Comparison of ENCODE assay signal across 17 cellular contexts in the genomic region with DNA sequence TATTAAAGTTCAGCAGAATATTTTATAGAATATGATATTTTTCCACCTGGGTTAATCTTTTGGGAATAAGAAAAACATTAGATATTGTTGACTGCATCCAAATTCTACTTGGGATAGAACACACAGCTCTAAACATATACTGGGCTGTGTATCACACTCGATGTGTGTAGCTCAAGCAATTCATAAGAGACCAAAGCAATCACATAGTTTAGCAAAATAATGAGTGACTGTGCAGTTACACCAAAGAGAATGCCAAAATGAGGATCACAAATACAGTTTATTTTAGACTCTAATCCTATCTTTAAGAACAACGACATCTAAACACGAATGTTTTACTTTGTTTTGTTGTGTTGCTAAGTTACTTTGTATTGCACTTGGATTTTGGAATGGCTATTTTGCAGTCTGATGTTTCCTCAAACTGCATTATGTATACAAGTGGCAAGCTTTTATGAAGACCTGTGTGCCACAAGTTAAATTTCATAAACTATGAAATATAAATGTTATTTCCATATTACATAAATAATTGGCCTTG.
DNase-seq lines count a peak whose midpoint lies in the region; ATAC-seq and TF ChIP-seq lines count a peak whose summit lies in the region.
"Had no signal": no experiment of that assay in that cellular context is flagged by ENCODE, and none has a peak within 500 bp of the region (broad histone marks: within the 10 kb centered on the region; RNA-seq: fewer than 3 reads in every experiment).

No MANE protein-coding gene starts in this region.

- H3K4me1 ChIP-seq in skeletal muscle tissue (ENCODE audit: control insufficient read depth in 3 of 3, insufficient read depth in 3 of 3, low read length in 3 of 3): peaks cover 0 to 12% (median 12%) of the 10 kb centered on the region in 3 donors
- H3K4me1 ChIP-seq: BE2C had no signal

- TF ChIP-seq CTCF in HFFc6 (IDR thresholded peaks at IDR 0.05) (no peak), choroid plexus epithelial cell (conservative IDR thresholded peaks at IDR 0.05; ENCODE audit: low read depth, low read length) (no peak)

- no peak overlapping the region for H3K9ac ChIP-seq in skeletal muscle tissue (ENCODE audit: low read depth in 1 of 3, low read length in 3 of 3)

- no peaks in the 10 kb centered on the region for H3K9me3 Mint-ChIP-seq in HFFc6
- no peaks in the 10 kb centered on the region for H3K9me3 Mint-ChIP-seq in immature natural killer cell
- H3K9me3 Mint-ChIP-seq in stimulated activated naive B cell treated with anti-CD40 and anti-IgM and Interleukin-4, amounts not matched to agents 10 μg/mL and 1 μg/mL and 100 μg/mL, for 72 hours: no peaks in the 10 kb centered on the region
- H3K9me3 Mint-ChIP-seq: activated CD4-positive, alpha-beta memory T cell treated with anti-CD3 and anti-CD28 coated beads, Interleukin-2, amount 10 ng/mL, durations not matched to agents 7 days and 5 days; activated T-helper 2 cell treated with anti-CD3 and anti-CD28 coated beads, Interferon-gamma antibody, Interleukin-2, Interleukin-4, amounts not matched to agents 10 μg/mL and 5 μg/mL and 100 μg/mL, durations not matched to agents 14 hours and 24 hours and 36 hours; naive B cell; stimulated activated naive CD8-positive, alpha-beta T cell treated with anti-CD3 and anti-CD28 coated beads, Interleukin-15, Interleukin-2, amounts not matched to agents 100 ng/mL and 50 ng/mL, for 24 hours had no signal

- no peak for DNase-seq in HFFc6
- peak; percentile 32 for DNase-seq in choroid plexus epithelial cell (ENCODE audit: low read depth)
- DNase-seq in immature natural killer cell: no peak
- no peak for DNase-seq in stimulated activated naive B cell treated with anti-CD40 and anti-IgM and Interleukin-4, amounts not matched to agents 10 μg/mL and 1 μg/mL and 100 μg/mL, for 72 hours
- DNase-seq in NCI-H1048 (lab: John Stamatoyannopoulos, UW): no peak
- DNase-seq in NCI-H446 (lab: John Stamatoyannopoulos, UW): no peak
- DNase-seq: activated CD4-positive, alpha-beta memory T cell treated with anti-CD3 and anti-CD28 coated beads, Interleukin-2, amount 10 ng/mL, durations not matched to agents 7 days and 5 days; BE2C; glutamatergic neuron; naive B cell; NCI-H345 had no signal

- ATAC-seq in stimulated activated naive B cell treated with anti-CD40 and anti-IgM and Interleukin-4, amounts not matched to agents 10 μg/mL and 1 μg/mL and 100 μg/mL, for 72 hours (replicated peaks): no peak
- no peak for ATAC-seq in GM18511 (IDR thresholded peaks at IDR 0.05; ENCODE audit: unreplicated experiment)
- ATAC-seq: HepG2 had no signal

- H3K27ac Mint-ChIP-seq in HFFc6 (peak overlapping the region; percentile 82), immature natural killer cell (peak overlapping the region; percentile 69 to 93 (median 90))
- H3K27ac Mint-ChIP-seq in stimulated activated naive B cell treated with anti-CD40 and anti-IgM and Interleukin-4, amounts not matched to agents 10 μg/mL and 1 μg/mL and 100 μg/mL, for 72 hours: no peak overlapping the region
- H3K27ac Mint-ChIP-seq: activated CD4-positive, alpha-beta memory T cell treated with anti-CD3 and anti-CD28 coated beads, Interleukin-2, amount 10 ng/mL, durations not matched to agents 7 days and 5 days; activated T-helper 2 cell treated with anti-CD3 and anti-CD28 coated beads, Interferon-gamma antibody, Interleukin-2, Interleukin-4, amounts not matched to agents 10 μg/mL and 5 μg/mL and 100 μg/mL, durations not matched to agents 14 hours and 24 hours and 36 hours; naive B cell; stimulated activated naive CD8-positive, alpha-beta T cell treated with anti-CD3 and anti-CD28 coated beads, Interleukin-15, Interleukin-2, amounts not matched to agents 100 ng/mL and 50 ng/mL, for 24 hours had no signal

- H3K4me3 Mint-ChIP-seq in HFFc6: no peak overlapping the region
- peak overlapping the region in 1 of 5 donors; percentile 7 for H3K4me3 Mint-ChIP-seq in immature natural killer cell
- no peak overlapping the region for H3K4me3 Mint-ChIP-seq in stimulated activated naive B cell treated with anti-CD40 and anti-IgM and Interleukin-4, amounts not matched to agents 10 μg/mL and 1 μg/mL and 100 μg/mL, for 72 hours
- H3K4me3 Mint-ChIP-seq: activated CD4-positive, alpha-beta memory T cell treated with anti-CD3 and anti-CD28 coated beads, Interleukin-2, amount 10 ng/mL, durations not matched to agents 7 days and 5 days; naive B cell; stimulated activated naive CD8-positive, alpha-beta T cell treated with anti-CD3 and anti-CD28 coated beads, Interleukin-15, Interleukin-2, amounts not matched to agents 100 ng/mL and 50 ng/mL, for 24 hours had no signal

- peaks cover 5 to 17% (median 15%) of the 10 kb centered on the region in 3 donors for H3K36me3 ChIP-seq in skeletal muscle tissue (ENCODE audit: control insufficient read depth in 3 of 3, insufficient read depth in 3 of 3, low read length in 3 of 3)

- H3K27me3 Mint-ChIP-seq in HFFc6 (ENCODE audit: insufficient read depth): no peaks in the 10 kb centered on the region
- H3K27me3 Mint-ChIP-seq in immature natural killer cell (ENCODE audit: low read depth in 3 of 3): peaks cover 0 to 1% (median 0%) of the 10 kb centered on the region in 3 donors
- H3K27me3 Mint-ChIP-seq in stimulated activated naive B cell treated with anti-CD40 and anti-IgM and Interleukin-4, amounts not matched to agents 10 μg/mL and 1 μg/mL and 100 μg/mL, for 72 hours: no peaks in the 10 kb centered on the region
- H3K27me3 Mint-ChIP-seq: activated CD4-positive, alpha-beta memory T cell treated with anti-CD3 and anti-CD28 coated beads, Interleukin-2, amount 10 ng/mL, durations not matched to agents 7 days and 5 days; naive B cell; stimulated activated naive CD8-positive, alpha-beta T cell treated with anti-CD3 and anti-CD28 coated beads, Interleukin-15, Interleukin-2, amounts not matched to agents 100 ng/mL and 50 ng/mL, for 24 hours had no signal

- H3K27me3 ChIP-seq in skeletal muscle tissue (ENCODE audit: control insufficient read depth in 3 of 3, insufficient read depth in 3 of 3, low read length in 3 of 3): no peaks in the 10 kb centered on the region
- H3K27me3 ChIP-seq: BE2C had no signal

- H3K4me1 Mint-ChIP-seq in HFFc6 (ENCODE audit: low read depth): peaks cover 20% of the 10 kb centered on the region
- H3K4me1 Mint-ChIP-seq in immature natural killer cell: peaks cover 22 to 34% of the 10 kb centered on the region in 2 donors
- peaks cover 1 to 5% of the 10 kb centered on the region in 2 donors for H3K4me1 Mint-ChIP-seq in stimulated activated naive B cell treated with anti-CD40 and anti-IgM and Interleukin-4, amounts not matched to agents 10 μg/mL and 1 μg/mL and 100 μg/mL, for 72 hours
- H3K4me1 Mint-ChIP-seq: naive B cell had no signal

- peak overlapping the region; percentile 3 for H3K27ac ChIP-seq in skeletal muscle tissue (ENCODE audit: low read depth, low read length)

- H3K4me3 ChIP-seq in choroid plexus epithelial cell (ENCODE audit: low read depth, low read length) (no peak overlapping the region), skeletal muscle tissue (ENCODE audit: low read length in 3 of 3) (no peak overlapping the region)
- H3K4me3 ChIP-seq: skin epidermis had no signal

- H3K36me3 Mint-ChIP-seq in HFFc6 (ENCODE audit: low read depth): peaks cover 45% of the 10 kb centered on the region
- H3K36me3 Mint-ChIP-seq in immature natural killer cell: peaks cover 6 to 33% (median 23%) of the 10 kb centered on the region in 3 donors
- peaks cover 6 to 7% of the 10 kb centered on the region in 2 donors for H3K36me3 Mint-ChIP-seq in stimulated activated naive B cell treated with anti-CD40 and anti-IgM and Interleukin-4, amounts not matched to agents 10 μg/mL and 1 μg/mL and 100 μg/mL, for 72 hours
- H3K36me3 Mint-ChIP-seq: naive B cell had no signal

- no peaks in the 10 kb centered on the region for H3K9me3 ChIP-seq in skeletal muscle tissue (ENCODE audit: control insufficient read depth in 3 of 3, low read length in 3 of 3)
- H3K9me3 ChIP-seq: BE2C had no signal
